ENCODE assay signal across 8 cellular contexts in the genomic region with DNA sequence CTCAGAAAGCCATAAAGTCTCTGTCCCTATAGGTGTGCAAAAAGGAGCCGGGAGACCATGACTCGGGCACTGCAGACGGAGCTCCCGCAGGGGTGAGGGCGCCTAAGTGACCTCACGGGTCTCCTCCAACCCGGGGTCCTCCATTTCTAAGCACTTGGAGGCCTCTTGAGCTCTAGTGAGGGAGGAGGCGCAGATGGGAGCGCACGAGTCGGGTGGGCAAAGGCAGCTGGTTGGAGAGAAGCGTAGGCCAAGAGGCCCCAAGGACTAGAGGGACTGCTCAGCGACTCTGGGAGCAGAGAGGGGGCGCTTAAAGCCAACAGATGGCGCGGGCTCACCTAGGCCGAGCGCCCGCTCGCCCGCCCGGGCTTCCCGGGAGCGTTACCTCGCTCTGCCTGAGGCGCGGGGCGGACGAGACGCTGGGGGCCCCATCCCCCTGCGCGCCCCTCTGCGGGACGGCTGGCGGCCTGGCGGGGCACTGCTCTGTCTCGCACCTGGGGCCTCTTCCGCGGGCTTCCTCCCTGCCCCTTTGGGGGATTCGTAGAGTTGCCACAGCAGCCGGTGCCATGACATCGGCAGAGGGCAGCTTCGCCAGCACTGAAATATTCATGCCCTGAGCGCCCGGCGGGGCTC. TPM values are rescaled to one million over a fixed set of nuclear protein-coding genes. Genes with fewer than 3 reads are reported as not detected.
DNase-seq lines count a peak whose midpoint lies in the region; ATAC-seq and TF ChIP-seq lines count a peak whose summit lies in the region.

No MANE protein-coding gene starts in this region.

- H3K4me3 ChIP-seq in BLaER1 (peak overlapping the region; percentile 68), SJSA1 (peak overlapping the region; percentile 17; the same call in 1 of the 2 replicates), lung (no peak overlapping the region), thymus (ENCODE audit: low read length) (peak overlapping the region; percentile 54)

- H3K36me3 ChIP-seq in BLaER1 (no peaks in the 10 kb centered on the region), SJSA1 (no peaks in the 10 kb centered on the region), lung (ENCODE audit: control insufficient read depth in 2 of 2, insufficient read depth in 2 of 2, low read length in 2 of 2) (no peaks in the 10 kb centered on the region), thymus (ENCODE audit: control insufficient read depth, insufficient read depth) (no peaks in the 10 kb centered on the region)

- H4K20me1 ChIP-seq in BLaER1 = peaks cover 16% of the 10 kb centered on the region

- H3K9me3 ChIP-seq in BLaER1 = no peaks in the 10 kb centered on the region
- H3K9me3 ChIP-seq in SJSA1 (replicated peaks) = peaks cover 2% of the 10 kb centered on the region; the same call in 1 of the 2 replicates
- no peaks in the 10 kb centered on the region for H3K9me3 ChIP-seq in lung (ENCODE audit: control insufficient read depth in 2 of 2, insufficient read depth in 1 of 2, low read length in 1 of 2)
- H3K9me3 ChIP-seq in thymus (ENCODE audit: control insufficient read depth) = no peaks in the 10 kb centered on the region

- H3K27me3 ChIP-seq in BLaER1 = peaks cover 52% of the 10 kb centered on the region
- peaks cover 57% of the 10 kb centered on the region for H3K27me3 ChIP-seq in SJSA1 (replicated peaks)
- H3K27me3 ChIP-seq in lung (ENCODE audit: control insufficient read depth, insufficient read depth) = no peaks in the 10 kb centered on the region
- H3K27me3 ChIP-seq in thymus (ENCODE audit: control insufficient read depth, insufficient read depth) = peaks cover 36% of the 10 kb centered on the region

- ATAC-seq in lung (ENCODE audit: insufficient read depth, low FRiP score) = peak; percentile 50
- ATAC-seq in GM18873 (IDR thresholded peaks at IDR 0.05; ENCODE audit: low FRiP score, unreplicated experiment) = no peak

- peaks cover 32% of the 10 kb centered on the region for H3K4me1 ChIP-seq in BLaER1
- peaks cover 15% of the 10 kb centered on the region for H3K4me1 ChIP-seq in SJSA1 (replicated peaks)
- peaks cover 0 to 10% of the 10 kb centered on the region in 2 donors for H3K4me1 ChIP-seq in lung (ENCODE audit: control insufficient read depth in 2 of 2, insufficient read depth in 2 of 2, low read length in 2 of 2)
- peaks cover 8% of the 10 kb centered on the region for H3K4me1 ChIP-seq in thymus (ENCODE audit: control insufficient read depth, insufficient read depth, low read length)

- H3K4me2 ChIP-seq in BLaER1 = peak overlapping the region; percentile 90

- H3K9ac ChIP-seq in BLaER1 = peak overlapping the region; percentile 48; the same call in 1 of the 2 replicates

- peak; percentile 3 for TF ChIP-seq CTCF in lung (IDR thresholded peaks at IDR 0.05; ENCODE audit: control extremely low read depth, extremely low read depth)

- DNase-seq in HPDE6-E6E7 (ENCODE audit: extremely low spot score) = peak; percentile 45
- DNase-seq in SJSA1 (ENCODE audit: low read depth in 1 of 2, low spot score in 2 of 2) = peak; percentile 42 to 47
- peak; percentile 32 for DNase-seq in dermis blood vessel endothelial cell
- no peak for DNase-seq in lung (ENCODE audit: low spot score)
- DNase-seq in SKM-1 (lab: John Stamatoyannopoulos, UW; ENCODE audit: unreplicated experiment) = no peak

- H3K27ac ChIP-seq in BLaER1 (peak overlapping the region; percentile 22; the same call in 1 of the 2 replicates), SJSA1 (no peak overlapping the region), lung (ENCODE audit: low read depth in 1 of 2, low read length in 1 of 2) (no peak overlapping the region), thymus (ENCODE audit: low read depth) (peak overlapping the region; percentile 37)

- WGBS in lung, 2 donors = 22% methylated on average over 30 to 46 of the region's 46 CpGs
- 15% methylated on average over 46 of the region's 46 CpGs for WGBS in thymus

RNA-seq across cellular contexts. Expression of a gene that starts 0.5 kb away (rescaled TPM):
- 0.16 and 0.37 TPM in 2 replicates for total RNA-seq in SJSA1 (2014; rRNA removed; shearing (Covaris generic))
- total RNA-seq in dermis blood vessel endothelial cell = under 0.01 and 0.19 TPM in 2 replicates
- total RNA-seq in lung = 10 to 100 TPM in 1 of 2 donors, 1 to 10 TPM in 1; 6.8 to 29.5 TPM
- 1 to 10 TPM; 4.5 to 5.2 TPM for polyA plus RNA-seq in lung
- polyA plus RNA-seq in thymus = 9.1 TPM

Comparison
In these comparisons a context has a peak if more than half of its experiments do, and no peak if none do; other contexts are left out.
1. H3K27ac ChIP-seq: peak in BLaER1 (single experiment) and thymus (single experiment); none in SJSA1 (single experiment) and lung (0 of 2).
2. DNase-seq: peak in HPDE6-E6E7 (single experiment), SJSA1 (2 of 2) and dermis blood vessel endothelial cell (single experiment); none in lung (single experiment) and SKM-1 (single experiment).